8 cellular contexts compared by ENCODE assay signal in the genomic region with DNA sequence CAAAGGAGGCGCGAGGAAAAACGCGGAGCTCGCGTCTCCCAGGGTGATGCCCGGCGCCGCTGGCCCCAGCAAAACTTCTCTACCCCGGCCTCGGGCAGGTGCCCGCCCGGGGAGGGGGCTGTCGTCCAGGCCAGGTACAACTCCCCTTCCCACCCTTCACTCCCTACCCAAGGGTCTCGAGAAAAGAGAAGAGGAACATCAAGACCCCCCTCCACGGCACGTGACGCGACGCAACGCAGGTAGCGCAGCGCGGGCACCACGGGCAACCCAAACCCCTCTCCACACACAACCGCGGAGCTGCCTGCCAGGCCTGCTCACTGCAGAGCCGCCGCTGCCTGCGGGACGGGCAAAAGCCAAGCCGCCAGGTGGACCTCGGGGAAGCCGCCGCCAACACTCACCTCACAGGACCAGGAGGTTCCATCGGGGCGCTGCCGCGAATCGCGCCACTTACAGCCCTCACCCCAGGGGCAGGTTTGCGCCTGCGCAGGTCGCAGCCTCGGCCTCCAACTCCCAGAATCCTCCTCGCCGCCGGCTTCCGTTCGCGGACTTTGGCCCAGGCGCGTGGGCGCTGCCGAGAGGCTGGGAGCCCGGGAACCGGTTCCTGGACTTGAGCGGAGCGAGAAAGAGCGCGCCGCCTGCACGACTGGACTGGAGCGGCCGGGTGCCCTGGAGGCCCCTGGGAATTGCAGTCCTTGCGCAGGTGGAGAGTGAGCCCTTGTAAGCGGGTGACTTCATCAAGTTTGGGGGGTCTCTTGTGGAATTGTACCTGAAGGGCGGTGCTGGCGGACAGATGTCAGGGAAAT. TPM values are rescaled to one million over a fixed set of nuclear protein-coding genes. Genes with fewer than 3 reads are reported as not detected.
DNase-seq lines count a peak whose midpoint lies in the region; ATAC-seq lines count a peak whose summit lies in the region.

ZNF232 (minus strand) TSS at position 477 of the 803 bp plus-strand sequence; CDS start at position 421, 56 bp downstream.

- peak; percentile 81 for ATAC-seq in GM19452 (IDR thresholded peaks at IDR 0.05; ENCODE audit: unreplicated experiment)

- CTCF ChIA-PET in activated CD8-positive, alpha-beta memory T cell treated with anti-CD3 and anti-CD28 coated beads for 36 hours (lab: Charles Lee), result interaction anchor here (0.6 to 1.3 kb wide), 4 partner anchors 59 to 198 kb away, joined by 3 to 5 read pairs (median 4); partner anchors contain the start of gene ZNF594

- DNase-seq in CD1c-positive myeloid dendritic cell (ENCODE audit: extremely low spot score) (peak; percentile 98), HS-5 (ENCODE audit: low read depth) (peak; percentile 73), NK-92 (lab: John Stamatoyannopoulos, UW; ENCODE audit: unreplicated experiment) (peak; percentile 50), medulla oblongata (ENCODE audit: extremely low spot score) (peak; percentile 94)
- DNase-seq in effector memory CD4-positive, alpha-beta T cell, result peak; percentile 76 to 86 (median 81)
- peak; percentile 88 to 90 (median 88) for DNase-seq in stimulated activated CD4-positive, alpha-beta T cell treated with anti-CD3 and anti-CD28 coated beads, TNF-alpha, amount 100 ng/mL, for 48 hours (ENCODE audit: low read depth in 3 of 3)

- H3K4me3 ChIP-seq in effector memory CD4-positive, alpha-beta T cell (ENCODE audit: insufficient read depth, low read depth, low read length, poor library complexity, severe bottlenecking), result peak within 1 kb of the TSS; percentile 96

- peaks cover 10% of the 10 kb centered on the region for H3K36me3 ChIP-seq in effector memory CD4-positive, alpha-beta T cell (ENCODE audit: control insufficient read depth, insufficient read depth, low read length)

- POLR2A ChIA-PET in activated CD8-positive, alpha-beta memory T cell treated with anti-CD3 and anti-CD28 coated beads for 36 hours (lab: Charles Lee), result no interaction called here

- no peaks in the 10 kb centered on the region for H3K27me3 ChIP-seq in effector memory CD4-positive, alpha-beta T cell (replicated peaks; ENCODE audit: control insufficient read depth, insufficient read depth, low read length, poor library complexity, severe bottlenecking)

- H3K4me1 ChIP-seq in effector memory CD4-positive, alpha-beta T cell (ENCODE audit: control insufficient read depth, insufficient read depth, low read length, poor library complexity, severe bottlenecking), result peaks cover 10% of the 10 kb centered on the region

- H3K27ac ChIP-seq in effector memory CD4-positive, alpha-beta T cell (ENCODE audit: insufficient read depth, low read length, poor library complexity, severe bottlenecking), result peak within 1 kb of the TSS; percentile 66

- no peaks in the 10 kb centered on the region for H3K9me3 ChIP-seq in effector memory CD4-positive, alpha-beta T cell (ENCODE audit: control insufficient read depth, low read length)

RNA-seq across cellular contexts. Expression of gene ZNF232, which starts in this region (rescaled TPM):
- 10 to 100 TPM; 23.9 to 24.8 TPM for total RNA-seq in activated CD8-positive, alpha-beta memory T cell treated with anti-CD3 and anti-CD28 coated beads for 36 hours

Comparison
In these comparisons a context has a peak if more than half of its experiments do, and no peak if none do; other contexts are left out.
1. Peak in every context shown above with its lines: DNase-seq, ATAC-seq, H3K4me3 ChIP-seq and H3K27ac ChIP-seq.